In the genomic region with DNA sequence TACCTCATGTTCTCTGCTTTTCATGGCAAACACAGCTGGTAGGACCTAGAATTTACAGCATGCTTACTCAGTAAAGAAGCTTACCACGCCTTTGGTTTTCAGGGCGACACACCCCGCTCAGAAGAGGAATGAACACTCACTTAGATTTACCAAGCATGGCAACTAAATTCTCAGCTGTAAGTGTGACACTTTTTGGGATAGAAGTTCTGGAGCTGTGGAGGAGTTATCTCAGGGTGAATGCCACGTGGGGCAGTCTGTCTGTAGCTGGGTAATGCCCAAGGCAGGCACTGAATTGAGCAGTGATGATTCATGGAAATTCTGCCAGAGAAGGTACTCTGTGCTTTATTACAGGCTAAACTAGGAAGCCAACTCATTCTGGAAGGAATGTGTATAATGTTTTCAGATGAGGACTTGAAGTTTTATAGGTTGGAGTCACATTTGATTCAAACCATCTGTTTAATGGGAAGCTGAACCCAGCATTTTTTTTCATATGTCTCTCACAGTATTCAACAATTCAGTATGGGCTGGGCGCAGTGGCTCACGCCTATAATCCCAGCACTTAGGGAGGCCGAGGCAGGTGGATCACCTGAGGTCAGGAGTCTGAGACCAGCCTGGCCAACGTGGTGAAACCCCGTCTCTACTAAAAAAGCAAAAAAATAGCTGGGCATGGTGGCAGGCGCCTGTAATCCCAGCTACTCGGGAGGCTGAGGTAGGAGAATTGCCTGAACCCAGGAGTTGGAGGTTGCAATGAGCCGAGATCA, we compare ENCODE assay signal across 9 cellular contexts. TPM values are rescaled to one million over a fixed set of nuclear protein-coding genes. Genes with fewer than 3 reads are reported as not detected.
DNase-seq lines count a peak whose midpoint lies in the region; ATAC-seq, FAIRE-seq and TF ChIP-seq lines count a peak whose summit lies in the region.
"Had no signal": no experiment of that assay in that cellular context is flagged by ENCODE, and none has a peak within 500 bp of the region (broad histone marks: within the 10 kb centered on the region; RNA-seq: fewer than 3 reads in every experiment).

No MANE protein-coding gene starts in this region.

- H3K4me2 ChIP-seq in A549: peak overlapping the region; percentile 77

- H3K36me3 ChIP-seq in mucosa of rectum (ENCODE audit: control insufficient read depth in 2 of 2, insufficient read depth in 2 of 2, low read length in 2 of 2) (no peaks in the 10 kb centered on the region), HAP-1 (replicated peaks) (no peaks in the 10 kb centered on the region; the same call in 1 of the 2 replicates)

- H3K27me3 ChIP-seq in mucosa of rectum (ENCODE audit: control insufficient read depth in 2 of 2, insufficient read depth in 2 of 2, low read length in 2 of 2) (no peaks in the 10 kb centered on the region), HAP-1 (ENCODE audit: low read depth) (no peaks in the 10 kb centered on the region)

- in situ Hi-C loops in KBM-7 (cut with MboI; ENCODE audit: low pct_unique_long_range_greater_than_20kb, low sequenced_read_pairs): loop anchor here (25.0 kb wide), 1 partner anchor 402 kb away; no protein-coding TSS in a partner anchor
- in situ Hi-C loops in HAP-1 (cut with MboI; ENCODE audit: low sequenced_read_pairs): no loop called here

- DNase-seq in A549 (ENCODE audit: low read depth in 1 of 2, low spot score in 1 of 2): peak; percentile 38 to 74
- DNase-seq in coronary artery (ENCODE audit: low spot score): peak; percentile 84
- no peak for DNase-seq in KBM-7
- no peak for DNase-seq in HAP-1 (ENCODE audit: low spot score in 2 of 2)
- no peak for DNase-seq in NCI-H774 (lab: John Stamatoyannopoulos, UW)
- no peak for DNase-seq in NCI-H2227 treated with DMSO at 0.1 percent for 48 hours (lab: John Stamatoyannopoulos, UW)
- DNase-seq: NCI-H2171 treated with DMSO at 0.1 percent for 48 hours had no signal

- ATAC-seq in A549: peak; percentile 77 to 80

- CTCF ChIA-PET in A549 (lab: Yijun Ruan, JAX): interaction anchor here (1.0 to 3.6 kb wide), 8 partner anchors 47 to 411 kb away, joined by 3 to 33 read pairs (median 8); partner anchors contain the start of genes BEND6 and RAB23

- no peak for TF ChIP-seq CTCF in A549 (IDR thresholded peaks at IDR 0.05)
- no peak for TF ChIP-seq CTCF in coronary artery (IDR thresholded peaks at IDR 0.05)

- peak overlapping the region in 1 of 2 donors; percentile 3 for H3K9ac ChIP-seq in mucosa of rectum (ENCODE audit: low read depth in 1 of 2, low read length in 2 of 2)

- H3K4me3 ChIP-seq in A549 (no peak overlapping the region), coronary artery (peak overlapping the region; percentile 30), mucosa of rectum (ENCODE audit: low read length in 2 of 2) (no peak overlapping the region), HAP-1 (no peak overlapping the region)

- TF ChIP-seq POLR2A in A549 (IDR thresholded peaks at IDR 0.05; ENCODE audit: low read length): no peak

- POLR2A ChIA-PET in A549 (lab: Yijun Ruan, JAX): interaction anchor here (0.6 to 2.4 kb wide), 5 partner anchors 46 to 359 kb away, joined by 3 to 14 read pairs (median 4); partner anchors contain the start of genes BAG2, BEND6 and RAB23

- FAIRE-seq in A549 (lab: Jason Lieb, UNC): no peak

- peaks cover 35% of the 10 kb centered on the region for H3K4me1 ChIP-seq in A549
- peaks cover 6 to 22% of the 10 kb centered on the region in 2 donors for H3K4me1 ChIP-seq in mucosa of rectum (ENCODE audit: control insufficient read depth in 2 of 2, insufficient read depth in 2 of 2, low read length in 2 of 2)
- H3K4me1 ChIP-seq in HAP-1: peaks cover 8% of the 10 kb centered on the region

- TF ChIP-seq RAD21 in A549 (conservative IDR thresholded peaks at IDR 0.05 in 1 of 2, IDR thresholded peaks at IDR 0.05 in 1 of 2) (0 out of 5 replicates have a peak, but pooled peaks of 1 of the 2 experiments have one; percentile 29), Ishikawa (IDR thresholded peaks at IDR 0.05; ENCODE audit: low read depth) (no peak)

- WGBS in A549 (ENCODE audit: missing lambda C conversion rate): 49% methylated on average over 12 of the region's 12 CpGs

- H3K9me3 ChIP-seq in A549: no peaks in the 10 kb centered on the region
- H3K9me3 ChIP-seq in mucosa of rectum (ENCODE audit: control insufficient read depth in 2 of 2, low read length in 2 of 2): no peaks in the 10 kb centered on the region
- H3K9me3 ChIP-seq in HAP-1: no peaks in the 10 kb centered on the region

- TF ChIP-seq EP300 in A549 (IDR thresholded peaks at IDR 0.05): no peak
- no peak for TF ChIP-seq EP300 in Ishikawa (IDR thresholded peaks at IDR 0.05; ENCODE audit: borderline replicate concordance)

- H3K27ac ChIP-seq in A549 (peak overlapping the region; percentile 73 to 89), coronary artery (peak overlapping the region; percentile 79 to 86), mucosa of rectum (ENCODE audit: low read depth in 2 of 2, low read length in 2 of 2) (peak overlapping the region; percentile 44 to 59)

TF ChIP-seq in A549, 52 proteins besides CTCF, POLR2A, EP300 and RAD21:
- peak; percentile 50; the same call in 1 of the 2 replicates for TF ChIP-seq USF2 (IDR thresholded peaks at IDR 0.05)
- TF ChIP-seq ESRRA (IDR thresholded peaks at IDR 0.05; ENCODE audit: borderline replicate concordance, low read length): no peak
- no peak for TF ChIP-seq FOSL2 (IDR thresholded peaks at IDR 0.05)
- TF ChIP-seq FOSL2 (CRISPR knock-in tag; IDR thresholded peaks at IDR 0.05): peak; percentile 72
- no peak for TF ChIP-seq CBX8 (IDR thresholded peaks at IDR 0.05)
- TF ChIP-seq CBX2 (IDR thresholded peaks at IDR 0.05; ENCODE audit: borderline replicate concordance, low read depth): no peak
- TF ChIP-seq JUN (IDR thresholded peaks at IDR 0.05): peak in 1 of 2 experiments; percentile 27; a peak in 1 of 5 replicates
- no peak for TF ChIP-seq MAZ (IDR thresholded peaks at IDR 0.05; ENCODE audit: borderline replicate concordance, low read depth, low read length)
- 0 out of 2 replicates have a peak, but pooled peaks have one; percentile 14 for TF ChIP-seq JUNB (IDR thresholded peaks at IDR 0.05)
- TF ChIP-seq, protein P1, sequence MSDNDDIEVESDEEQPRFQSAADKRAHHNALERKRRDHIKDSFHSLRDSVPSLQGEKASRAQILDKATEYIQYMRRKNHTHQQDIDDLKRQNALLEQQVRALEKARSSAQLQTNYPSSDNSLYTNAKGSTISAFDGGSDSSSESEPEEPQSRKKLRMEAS (IDR thresholded peaks at IDR 0.05): peak; percentile 86
- TF ChIP-seq HOXB13 (CRISPR knock-in tag; IDR thresholded peaks at IDR 0.05; ENCODE audit: low read depth): no peak
- peak; percentile 49 for TF ChIP-seq MAFK (IDR thresholded peaks at IDR 0.05; ENCODE audit: partially characterized antibody)
- no peak for TF ChIP-seq CEBPB (IDR thresholded peaks at IDR 0.05)
- peak; percentile 14; the same call in 1 of the 3 replicates for TF ChIP-seq SMC3 (IDR thresholded peaks at IDR 0.05)
TF ChIP-seq in A549: peak in this region for 7.

TF ChIP-seq in Ishikawa, 13 proteins besides CTCF, POLR2A, EP300 and RAD21:
- TF ChIP-seq USF1 (IDR thresholded peaks at IDR 0.05) (0 out of 2 replicates have a peak, but pooled peaks have one; percentile 36), FOXM1 (IDR thresholded peaks at IDR 0.05; ENCODE audit: borderline replicate concordance, low read depth) (no peak)

RNA-seq across cellular contexts. Expression of gene PRIM2, which starts 3.5 kb away (rescaled TPM):
- polyA plus RNA-seq in A549 (2011; rRNA removed) (16.5 and 20.1 TPM in 2 replicates), A549 (2017; fragmentation: RNase III; extraction: RNeasy Plus Mini Kit Qiagen cat#74134 plus additional on column Dnase treatment) (15.0 to 16.2 TPM (median 15.2 TPM) in 3 replicates)
- 5.7 and 6.8 TPM in 2 replicates for polyA plus RNA-seq in A549 (2012; cell fraction: cytosol; rRNA removed)
- polyA plus RNA-seq in A549 (2012; cell fraction: nucleus; rRNA removed): 3.3 and 4.8 TPM in 2 replicates
- 15.0 and 16.0 TPM in 2 replicates for polyA minus RNA-seq in A549 (2011; rRNA and poly(A)+ RNA removed)

Comparison
In these comparisons a context has a peak if more than half of its experiments do, and no peak if none do; other contexts are left out.
1. DNase-seq: peak in A549 (2 of 2) and coronary artery (single experiment); none in KBM-7 (single experiment), HAP-1 (0 of 2), NCI-H774 (single experiment) and NCI-H2227 treated with DMSO at 0.1 percent for 48 hours (single experiment).
2. Peak in every context shown above with its lines, with median percentiles within 50 percentile points of each other: H3K27ac ChIP-seq.